Comparison of ENCODE assay signal across 20 cellular contexts in genomic region chr20:48180637-48181036, GRCh38.
DNase-seq lines count a peak whose midpoint lies in the region; ATAC-seq, FAIRE-seq and TF ChIP-seq lines count a peak whose summit lies in the region.
"Had no signal": no experiment of that assay in that cellular context is flagged by ENCODE, and none has a peak within 500 bp of the region (broad histone marks: within the 10 kb centered on the region; RNA-seq: fewer than 3 reads in every experiment).

No MANE protein-coding gene starts in this region.

- H3K4me3 Mint-ChIP-seq in osteocyte (ENCODE audit: unreplicated experiment) = no peak overlapping the region
- H3K4me3 Mint-ChIP-seq: dendritic cell treated with granulocyte-macrophage colony-stimulating factor and Interleukin-4, amounts not matched to agents 40 ng/mL and 50 ng/mL, for 4 days; stimulated activated effector memory CD8-positive, alpha-beta T cell treated with anti-CD3 and anti-CD28 coated beads, Interleukin-12 subunit alpha, Interleukin-12 subunit beta, amount 100 ng/mL, for 72 hours had no signal

- intact Hi-C loops in aorta (cut with DNase I) = no loop called here

- no peaks in the 10 kb centered on the region for H3K36me3 Mint-ChIP-seq in osteocyte (ENCODE audit: unreplicated experiment)
- H3K36me3 Mint-ChIP-seq: stimulated activated effector memory CD8-positive, alpha-beta T cell treated with anti-CD3 and anti-CD28 coated beads, Interleukin-12 subunit alpha, Interleukin-12 subunit beta, amount 100 ng/mL, for 72 hours had no signal

- TF ChIP-seq POLR2A in H54 (IDR thresholded peaks at IDR 0.05; ENCODE audit: low read depth, low read length) = no peak

- no peaks in the 10 kb centered on the region for H3K36me3 ChIP-seq in aorta (ENCODE audit: control insufficient read depth in 1 of 2, insufficient read depth in 2 of 2, low read length in 1 of 2)
- H3K36me3 ChIP-seq: BLaER1, esophagus squamous epithelium, heart right ventricle, tibial artery had no signal

- no peak overlapping the region for H3K27ac ChIP-seq in aorta (ENCODE audit: low read depth in 1 of 2, low read length in 2 of 2)
- H3K27ac ChIP-seq: BLaER1, heart right ventricle, parathyroid adenoma, skin epidermis, tibial artery had no signal

- FAIRE-seq in H54 (lab: Jason Lieb, UNC) = no peak
- FAIRE-seq: K562 had no signal

- peak overlapping the region; percentile 8 for H3K27ac Mint-ChIP-seq in osteocyte (ENCODE audit: unreplicated experiment)
- H3K27ac Mint-ChIP-seq: dendritic cell treated with granulocyte-macrophage colony-stimulating factor and Interleukin-4, amounts not matched to agents 40 ng/mL and 50 ng/mL, for 4 days; stimulated activated effector memory CD8-positive, alpha-beta T cell treated with anti-CD3 and anti-CD28 coated beads, Interleukin-12 subunit alpha, Interleukin-12 subunit beta, amount 100 ng/mL, for 72 hours had no signal

- peak; percentile 56 for DNase-seq in HT-29 (ENCODE audit: low spot score)
- peak; percentile 40 for DNase-seq in NCI-H446 treated with DMSO at 0.1 percent for 48 hours (lab: John Stamatoyannopoulos, UW)
- DNase-seq in dermis blood vessel endothelial cell = peak; percentile 21
- DNase-seq in osteocyte (ENCODE audit: extremely low spot score, unreplicated experiment) = no peak
- DNase-seq in NCI-H1048 (lab: John Stamatoyannopoulos, UW) = no peak
- DNase-seq in H54 (ENCODE audit: insufficient read length, low spot score) = no peak
- DNase-seq in aorta = no peak
- no peak for DNase-seq in activated CD4-positive, CD25-positive, alpha-beta regulatory T cell treated with anti-CD3 and anti-CD28 coated beads, Interleukin-2, amount 50 U/mL, for 72 hours
- DNase-seq: DMS79 treated with DMSO at 0.1 percent for 48 hours, esophagus squamous epithelium, heart right ventricle, NCI-H1092 treated with DMSO at 0.1 percent for 48 hours, tibial artery had no signal

- H3K9me3 Mint-ChIP-seq in osteocyte (ENCODE audit: unreplicated experiment) = no peaks in the 10 kb centered on the region
- H3K9me3 Mint-ChIP-seq: dendritic cell treated with granulocyte-macrophage colony-stimulating factor and Interleukin-4, amounts not matched to agents 40 ng/mL and 50 ng/mL, for 4 days; stimulated activated effector memory CD8-positive, alpha-beta T cell treated with anti-CD3 and anti-CD28 coated beads, Interleukin-12 subunit alpha, Interleukin-12 subunit beta, amount 100 ng/mL, for 72 hours had no signal

- no peaks in the 10 kb centered on the region for H3K27me3 ChIP-seq in aorta (ENCODE audit: control insufficient read depth in 1 of 2, insufficient read depth in 2 of 2, low read length in 1 of 2)
- H3K27me3 ChIP-seq: BLaER1, esophagus squamous epithelium, tibial artery had no signal

- TF ChIP-seq CTCF in osteocyte (IDR thresholded peaks at IDR 0.05) = no peak

- WGBS in aorta, 2 donors = 12 to 22% methylated on average over 3 of the region's 3 CpGs

- ATAC-seq in aorta (ENCODE audit: low FRiP score) = no peak
- ATAC-seq: activated CD4-positive, CD25-positive, alpha-beta regulatory T cell treated with anti-CD3 and anti-CD28 coated beads, Interleukin-2, amount 50 U/mL, for 24 hours; heart right ventricle; K562; stimulated activated effector memory CD8-positive, alpha-beta T cell treated with anti-CD3 and anti-CD28 coated beads, Interleukin-12 subunit alpha, Interleukin-12 subunit beta, amount 100 ng/mL, for 72 hours had no signal

- H3K4me1 ChIP-seq in aorta (ENCODE audit: control insufficient read depth in 1 of 2, insufficient read depth in 2 of 2, low read length in 2 of 2) = no peaks in the 10 kb centered on the region
- H3K4me1 ChIP-seq: BLaER1, heart right ventricle, parathyroid adenoma, tibial artery had no signal

- no peak overlapping the region for H3K4me3 ChIP-seq in aorta (ENCODE audit: low read length in 2 of 2)
- H3K4me3 ChIP-seq: BLaER1, esophagus squamous epithelium, heart right ventricle, K562, skin epidermis, tibial artery had no signal

- H3K9me3 ChIP-seq in aorta (ENCODE audit: control insufficient read depth, low read length) = no peaks in the 10 kb centered on the region
- H3K9me3 ChIP-seq: esophagus squamous epithelium, tibial artery had no signal

- peaks cover 6% of the 10 kb centered on the region for H3K27me3 Mint-ChIP-seq in osteocyte (ENCODE audit: unreplicated experiment)

- peaks cover 27% of the 10 kb centered on the region for H3K4me1 Mint-ChIP-seq in osteocyte (ENCODE audit: unreplicated experiment)
- H3K4me1 Mint-ChIP-seq: stimulated activated effector memory CD8-positive, alpha-beta T cell treated with anti-CD3 and anti-CD28 coated beads, Interleukin-12 subunit alpha, Interleukin-12 subunit beta, amount 100 ng/mL, for 72 hours had no signal

Comparison
In these comparisons a context has a peak if more than half of its experiments do, and no peak if none do; other contexts are left out.
1. DNase-seq: peak in HT-29 (single experiment), NCI-H446 treated with DMSO at 0.1 percent for 48 hours (single experiment) and dermis blood vessel endothelial cell (single experiment); none in osteocyte (single experiment), NCI-H1048 (single experiment), H54 (single experiment), aorta (0 of 2) and activated CD4-positive, CD25-positive, alpha-beta regulatory T cell treated with anti-CD3 and anti-CD28 coated beads, Interleukin-2, amount 50 U/mL, for 72 hours (single experiment).